2 cellular contexts compared by ENCODE assay signal in the genomic region with DNA sequence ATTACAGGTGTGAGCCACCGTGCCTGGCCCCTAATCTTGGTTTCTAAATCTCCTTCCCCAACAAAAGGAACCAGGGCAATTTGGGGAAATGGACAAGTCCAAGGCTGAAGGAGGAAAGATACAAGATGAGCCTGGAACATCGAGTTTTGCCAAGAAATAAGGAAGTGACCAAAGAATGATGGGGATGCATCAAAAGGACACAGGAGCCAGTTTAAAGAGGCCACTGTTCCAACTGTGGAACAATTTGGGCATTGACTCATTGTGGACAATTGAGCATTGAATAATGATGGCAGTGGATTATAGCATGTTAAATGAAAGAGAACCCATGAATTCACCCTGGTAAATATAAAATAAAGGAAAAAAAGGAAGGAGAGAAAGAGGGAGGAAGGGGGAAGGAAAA.
TF ChIP-seq lines count a peak whose summit lies in the region.

No MANE protein-coding gene starts in this region.

TF ChIP-seq in A549, 52 proteins besides CTCF, POLR2A, EP300 and RAD21 (continued from another document):
- TF ChIP-seq, protein P1, sequence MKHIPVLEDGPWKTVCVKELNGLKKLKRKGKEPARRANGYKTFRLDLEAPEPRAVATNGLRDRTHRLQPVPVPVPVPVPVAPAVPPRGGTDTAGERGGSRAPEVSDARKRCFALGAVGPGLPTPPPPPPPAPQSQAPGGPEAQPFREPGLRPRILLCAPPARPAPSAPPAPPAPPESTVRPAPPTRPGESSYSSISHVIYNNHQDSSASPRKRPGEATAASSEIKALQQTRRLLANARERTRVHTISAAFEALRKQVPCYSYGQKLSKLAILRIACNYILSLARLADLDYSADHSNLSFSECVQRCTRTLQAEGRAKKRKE (CRISPR knock-in tag; IDR thresholded peaks at IDR 0.05; ENCODE audit: low read depth): no peak
- TF ChIP-seq NPAS2 (CRISPR knock-in tag; IDR thresholded peaks at IDR 0.05; ENCODE audit: borderline replicate concordance): no peak
- no peak for TF ChIP-seq MYC (IDR thresholded peaks at IDR 0.05; ENCODE audit: borderline replicate concordance, low read length)
- TF ChIP-seq PBX3 (IDR thresholded peaks at IDR 0.05): no peak
- no peak for TF ChIP-seq FOXS1 (CRISPR knock-in tag; IDR thresholded peaks at IDR 0.05)
- TF ChIP-seq, protein P2, sequence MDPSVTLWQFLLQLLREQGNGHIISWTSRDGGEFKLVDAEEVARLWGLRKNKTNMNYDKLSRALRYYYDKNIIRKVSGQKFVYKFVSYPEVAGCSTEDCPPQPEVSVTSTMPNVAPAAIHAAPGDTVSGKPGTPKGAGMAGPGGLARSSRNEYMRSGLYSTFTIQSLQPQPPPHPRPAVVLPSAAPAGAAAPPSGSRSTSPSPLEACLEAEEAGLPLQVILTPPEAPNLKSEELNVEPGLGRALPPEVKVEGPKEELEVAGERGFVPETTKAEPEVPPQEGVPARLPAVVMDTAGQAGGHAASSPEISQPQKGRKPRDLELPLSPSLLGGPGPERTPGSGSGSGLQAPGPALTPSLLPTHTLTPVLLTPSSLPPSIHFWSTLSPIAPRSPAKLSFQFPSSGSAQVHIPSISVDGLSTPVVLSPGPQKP (IDR thresholded peaks at IDR 0.05; ENCODE audit: low read depth, low read length): no peak
- no peak for TF ChIP-seq JUN (IDR thresholded peaks at IDR 0.05)

TF ChIP-seq in K562, 482 proteins besides CTCF, POLR2A, EP300 and RAD21 (continued from another document):
- TF ChIP-seq, protein P3, sequence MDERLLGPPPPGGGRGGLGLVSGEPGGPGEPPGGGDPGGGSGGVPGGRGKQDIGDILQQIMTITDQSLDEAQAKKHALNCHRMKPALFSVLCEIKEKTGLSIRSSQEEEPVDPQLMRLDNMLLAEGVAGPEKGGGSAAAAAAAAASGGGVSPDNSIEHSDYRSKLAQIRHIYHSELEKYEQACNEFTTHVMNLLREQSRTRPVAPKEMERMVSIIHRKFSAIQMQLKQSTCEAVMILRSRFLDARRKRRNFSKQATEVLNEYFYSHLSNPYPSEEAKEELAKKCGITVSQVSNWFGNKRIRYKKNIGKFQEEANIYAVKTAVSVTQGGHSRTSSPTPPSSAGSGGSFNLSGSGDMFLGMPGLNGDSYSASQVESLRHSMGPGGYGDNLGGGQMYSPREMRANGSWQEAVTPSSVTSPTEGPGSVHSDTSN (CRISPR knock-in tag; IDR thresholded peaks at IDR 0.05; ENCODE audit: low read depth): no peak
- TF ChIP-seq, protein P3 (tag; conservative IDR thresholded peaks at IDR 0.05; ENCODE audit: low read depth): no peak
TF ChIP-seq in K562: peak in this region for 1.
